Comparison of ENCODE assay signal across 24 cellular contexts in the genomic region with DNA sequence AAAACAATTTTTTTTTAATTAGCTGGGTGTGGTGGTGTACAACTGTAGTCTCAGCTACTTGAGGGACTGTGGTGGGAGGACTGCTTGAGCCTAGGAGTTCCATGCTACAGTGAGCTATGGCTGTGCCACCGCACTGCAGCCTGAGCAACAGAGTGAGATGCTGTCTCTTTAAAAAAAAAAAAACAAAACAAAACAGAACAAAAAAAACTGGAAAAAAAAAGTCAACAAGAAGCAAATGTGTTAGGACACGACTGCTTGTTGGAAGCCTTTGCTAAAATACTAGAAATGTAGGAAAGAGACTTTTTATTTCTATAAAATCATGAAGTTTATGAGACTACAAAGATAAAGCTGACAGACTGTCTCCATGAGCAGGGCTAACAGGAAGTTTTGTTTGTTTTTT.
DNase-seq lines count a peak whose midpoint lies in the region; ATAC-seq, FAIRE-seq and TF ChIP-seq lines count a peak whose summit lies in the region.
"Had no signal": no experiment of that assay in that cellular context is flagged by ENCODE, and none has a peak within 500 bp of the region (broad histone marks: within the 10 kb centered on the region; RNA-seq: fewer than 3 reads in every experiment).

No MANE protein-coding gene starts in this region.

- no peak overlapping the region for H3K4me3 Mint-ChIP-seq in neural progenitor cell
- H3K4me3 Mint-ChIP-seq: CD4-positive, alpha-beta memory T cell had no signal

- WGBS in thyroid gland, 2 donors, result 38 to 49% methylated on average over 2 of the region's 2 CpGs
- WGBS in testis, 2 donors, result 46 to 48% methylated on average over 2 of the region's 2 CpGs

- TF ChIP-seq CTCF in HEK293 (tag by site-specific recombination; IDR thresholded peaks at IDR 0.05), result no peak
- TF ChIP-seq CTCF in endothelial cell of umbilical vein (IDR thresholded peaks at IDR 0.05; ENCODE audit: extremely low read depth in 1 of 2, insufficient read depth in 1 of 2, low read depth in 1 of 2, low read length in 2 of 2), result no peak
- no peak for TF ChIP-seq CTCF in neural progenitor cell (IDR thresholded peaks at IDR 0.05)
- TF ChIP-seq CTCF in thyroid gland (IDR thresholded peaks at IDR 0.05), result no peak
- TF ChIP-seq CTCF in testis (IDR thresholded peaks at IDR 0.05), result no peak

- H3K36me3 Mint-ChIP-seq in neural progenitor cell, result peaks cover 2% of the 10 kb centered on the region
- H3K36me3 Mint-ChIP-seq: CD4-positive, alpha-beta memory T cell had no signal

- no peak for ATAC-seq in left lobe of liver
- ATAC-seq: GM12878, Right ventricle myocardium inferior had no signal

- H3K79me2 ChIP-seq in endothelial cell of umbilical vein (ENCODE audit: control insufficient read depth, insufficient read depth, low read length) (peaks cover 70% of the 10 kb centered on the region), neural progenitor cell (ENCODE audit: low read depth) (peaks cover 64% of the 10 kb centered on the region)

- H4K20me1 ChIP-seq in endothelial cell of umbilical vein (replicated peaks; ENCODE audit: control insufficient read depth, extremely low read depth, insufficient read depth, low read length), result no peaks in the 10 kb centered on the region
- H4K20me1 ChIP-seq in neural progenitor cell (ENCODE audit: low read depth), result peaks cover 14% of the 10 kb centered on the region

- H3F3A ChIP-seq in neural progenitor cell (ENCODE audit: low read depth), result peaks cover 19% of the 10 kb centered on the region

- H3K36me3 ChIP-seq in HEK293 (ENCODE audit: control insufficient read depth in 2 of 2, insufficient read depth in 1 of 2, low read length in 2 of 2), result no peaks in the 10 kb centered on the region
- H3K36me3 ChIP-seq in endothelial cell of umbilical vein (ENCODE audit: control insufficient read depth in 2 of 2, extremely low read depth in 1 of 2, insufficient read depth in 2 of 2, low read length in 2 of 2), result peaks cover 0 to 2% of the 10 kb centered on the region in 2 experiments
- no peaks in the 10 kb centered on the region for H3K36me3 ChIP-seq in neural progenitor cell
- no peaks in the 10 kb centered on the region for H3K36me3 ChIP-seq in thyroid gland
- H3K36me3 ChIP-seq in testis (ENCODE audit: low read depth, missing control alignments), result no peaks in the 10 kb centered on the region
- H3K36me3 ChIP-seq: MG63 had no signal

- no peak overlapping the region for H3K27ac Mint-ChIP-seq in neural progenitor cell
- H3K27ac Mint-ChIP-seq: CD4-positive, alpha-beta memory T cell had no signal

- H2AFZ ChIP-seq in endothelial cell of umbilical vein (ENCODE audit: low read depth, low read length), result no peak overlapping the region
- no peak overlapping the region for H2AFZ ChIP-seq in neural progenitor cell (replicated peaks)
- H2AFZ ChIP-seq: PC-9 had no signal

- TF ChIP-seq POLR2A in endothelial cell of umbilical vein (IDR thresholded peaks at IDR 0.05; ENCODE audit: low read depth, low read length) (no peak), thyroid gland (IDR thresholded peaks at IDR 0.05) (no peak), testis (IDR thresholded peaks at IDR 0.05) (no peak)

- H3K27ac ChIP-seq in HEK293 (ENCODE audit: extremely low read depth, low read depth, low read length), result no peak overlapping the region
- H3K27ac ChIP-seq in endothelial cell of umbilical vein (ENCODE audit: insufficient read depth, low read depth, low read length), result no peak overlapping the region
- H3K27ac ChIP-seq in neural progenitor cell, result peak overlapping the region; percentile 73
- H3K27ac ChIP-seq in thyroid gland, result peak overlapping the region; percentile 34 to 95 (median 85)
- no peak overlapping the region for H3K27ac ChIP-seq in testis
- H3K27ac ChIP-seq: PC-9, SJSA1 had no signal

- POLR2A ChIA-PET in HEK293 (lab: Yijun Ruan, JAX), result no interaction called here
- POLR2A ChIA-PET in endothelial cell of umbilical vein (lab: Charles Lee), result no interaction called here

- H3K27me3 Mint-ChIP-seq in neural progenitor cell (ENCODE audit: insufficient read depth, low read depth), result peaks cover 3% of the 10 kb centered on the region

- DNase-seq in endothelial cell of umbilical vein (ENCODE audit: low read depth, low spot score), result no peak
- no peak for DNase-seq in neural progenitor cell (ENCODE audit: low spot score)
- DNase-seq in thyroid gland, result no peak
- no peak for DNase-seq in testis
- no peak for DNase-seq in DMS114 treated with DMSO at 0.1 percent for 48 hours (lab: John Stamatoyannopoulos, UW; ENCODE audit: unreplicated experiment)
- no peak for DNase-seq in left lobe of liver (ENCODE audit: low spot score)
- DNase-seq: C1 segment of cervical spinal cord; CD4-positive, alpha-beta memory T cell; COR-L47; KBM-7; NCI-H1105 treated with DMSO at 0.1 percent for 48 hours; NCI-H146; NCI-H2029; NCI-H446 treated with DMSO at 0.1 percent for 48 hours; NCI-H82; NK-92 treated with Interleukin-12 subunit alpha and Interleukin-12 subunit beta, amount 100 ng/mL, for 24 hours; PC-9 had no signal

- no peaks in the 10 kb centered on the region for H3K9me3 Mint-ChIP-seq in neural progenitor cell

- H3K4me2 ChIP-seq in endothelial cell of umbilical vein (ENCODE audit: insufficient read depth, low read length) (no peak overlapping the region), neural progenitor cell (no peak overlapping the region)
- H3K4me2 ChIP-seq: PC-9 had no signal

- H3K9me1 ChIP-seq in endothelial cell of umbilical vein (replicated peaks; ENCODE audit: control insufficient read depth, extremely low read depth, insufficient read depth, low read length), result no peaks in the 10 kb centered on the region

- dilution Hi-C loops in endothelial cell of umbilical vein (cut with MboI; ENCODE audit: extremely low pct_ligation_motif_present, low sequenced_read_pairs), result no loop called here

- peaks cover 25% of the 10 kb centered on the region for H3K4me1 Mint-ChIP-seq in neural progenitor cell
- H3K4me1 Mint-ChIP-seq: CD4-positive, alpha-beta memory T cell had no signal

- peaks cover 12% of the 10 kb centered on the region for H3K4me1 ChIP-seq in HEK293 (ENCODE audit: control insufficient read depth, insufficient read depth, low read length)
- peaks cover 6% of the 10 kb centered on the region for H3K4me1 ChIP-seq in endothelial cell of umbilical vein (ENCODE audit: control insufficient read depth, extremely low read depth, insufficient read depth, low read length)
- peaks cover 40% of the 10 kb centered on the region for H3K4me1 ChIP-seq in neural progenitor cell
- H3K4me1 ChIP-seq in thyroid gland, result peaks cover 57 to 63% of the 10 kb centered on the region in 2 donors
- peaks cover 22% of the 10 kb centered on the region for H3K4me1 ChIP-seq in testis

- BruUV-seq in endothelial cell of umbilical vein (replicated peaks; lab: Mats Ljungman, UMichigan), result no TSS peak

- intact Hi-C loops in endothelial cell of umbilical vein (cut with micrococcal nuclease) (no loop called here), thyroid gland (cut with DNase I) (no loop called here), testis (cut with DNase I; ENCODE audit: low total_unique reads) (no loop called here)

- no peaks in the 10 kb centered on the region for H3K27me3 ChIP-seq in endothelial cell of umbilical vein (ENCODE audit: control insufficient read depth in 2 of 2, insufficient read depth in 2 of 2, low read length in 2 of 2)
- H3K27me3 ChIP-seq in neural progenitor cell, result no peaks in the 10 kb centered on the region
- H3K27me3 ChIP-seq in thyroid gland, result no peaks in the 10 kb centered on the region
- no peaks in the 10 kb centered on the region for H3K27me3 ChIP-seq in testis
- H3K27me3 ChIP-seq: MG63, SJSA1 had no signal

- peak; percentile 31 for FAIRE-seq in endothelial cell of umbilical vein (lab: Jason Lieb, UNC)
- FAIRE-seq: G401.6, GM12878, H54 had no signal

- CTCF ChIA-PET in HEK293 (lab: Yijun Ruan, JAX), result interaction anchor here (0.6 to 0.9 kb wide), 3 partner anchors 8 to 780 kb away, joined by 3 to 4 read pairs (median 3); no protein-coding TSS in a partner anchor
- CTCF ChIA-PET in endothelial cell of umbilical vein (lab: Charles Lee), result interaction anchor here (1.1 kb wide), 1 partner anchor 23 kb away, joined by 4 read pairs; no protein-coding TSS in a partner anchor

- H3K9ac ChIP-seq in endothelial cell of umbilical vein (replicated peaks; ENCODE audit: extremely low read depth, insufficient read depth, low read length) (no peak overlapping the region), neural progenitor cell (no peak overlapping the region)

- no peaks in the 10 kb centered on the region for H3K9me3 ChIP-seq in HEK293 (ENCODE audit: control insufficient read depth, insufficient read depth, low read depth, low read length)
- no peaks in the 10 kb centered on the region for H3K9me3 ChIP-seq in endothelial cell of umbilical vein (replicated peaks; ENCODE audit: control insufficient read depth, insufficient read depth, low read length)
- no peaks in the 10 kb centered on the region for H3K9me3 ChIP-seq in neural progenitor cell (ENCODE audit: low read depth)
- H3K9me3 ChIP-seq in thyroid gland, result no peaks in the 10 kb centered on the region
- H3K9me3 ChIP-seq in testis, result no peaks in the 10 kb centered on the region
- H3K9me3 ChIP-seq: MG63, SJSA1 had no signal

- H3K4me3 ChIP-seq in HEK293 (ENCODE audit: low read depth, low read length) (no peak overlapping the region), endothelial cell of umbilical vein (replicated peaks in 1 of 3; ENCODE audit: insufficient read depth in 1 of 3, low read depth in 1 of 3, low read length in 3 of 3) (no peak overlapping the region), neural progenitor cell (no peak overlapping the region), thyroid gland (replicated peaks in 1 of 3) (no peak overlapping the region), testis (no peak overlapping the region)
- H3K4me3 ChIP-seq: GM12878, MG63, PC-9, SJSA1 had no signal

TF ChIP-seq in HEK293, 187 proteins besides CTCF, POLR2A, EP300 and RAD21 (continues in another document):
- TF ChIP-seq ZNF174 (tag by site-specific recombination; IDR thresholded peaks at IDR 0.05), result no peak
- no peak for TF ChIP-seq ZNF837 (tag by site-specific recombination; IDR thresholded peaks at IDR 0.05)

TF ChIP-seq in endothelial cell of umbilical vein, 7 proteins besides CTCF, POLR2A, EP300 and RAD21:
- no peak for TF ChIP-seq JUN (IDR thresholded peaks at IDR 0.05; ENCODE audit: borderline replicate concordance, insufficient read depth, insufficient read length, low read depth)
- no peak for TF ChIP-seq GATA2 (IDR thresholded peaks at IDR 0.05; ENCODE audit: insufficient read depth, insufficient read length, low read depth, low read length)
- TF ChIP-seq POLR2AphosphoS5 (IDR thresholded peaks at IDR 0.05; ENCODE audit: insufficient read depth, low read depth, low read length), result no peak
- no peak for TF ChIP-seq FOS (IDR thresholded peaks at IDR 0.05; ENCODE audit: borderline replicate concordance, insufficient read depth, low read length)
- no peak for TF ChIP-seq MYC (IDR thresholded peaks at IDR 0.05; ENCODE audit: low read depth, low read length)
- no peak for TF ChIP-seq EZH2 (IDR thresholded peaks at IDR 0.05; ENCODE audit: borderline replicate concordance, low read depth, low read length, severe bottlenecking)
- TF ChIP-seq, protein P1, sequence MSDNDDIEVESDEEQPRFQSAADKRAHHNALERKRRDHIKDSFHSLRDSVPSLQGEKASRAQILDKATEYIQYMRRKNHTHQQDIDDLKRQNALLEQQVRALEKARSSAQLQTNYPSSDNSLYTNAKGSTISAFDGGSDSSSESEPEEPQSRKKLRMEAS (IDR thresholded peaks at IDR 0.05; ENCODE audit: insufficient read depth, insufficient read length), result no peak

Comparison
In these comparisons a context has a peak if more than half of its experiments do, and no peak if none do; other contexts are left out.
1. H3K27ac ChIP-seq: peak in neural progenitor cell (single experiment) and thyroid gland (3 of 3); none in HEK293 (single experiment), endothelial cell of umbilical vein (single experiment) and testis (0 of 2).